In genomic region chr19:18328340-18329034, GRCh38 we compare ENCODE assay signal across 8 cellular contexts. TPM values are rescaled to one million over a fixed set of nuclear protein-coding genes. Genes with fewer than 3 reads are reported as not detected.
DNase-seq lines count a peak whose midpoint lies in the region; ATAC-seq and TF ChIP-seq lines count a peak whose summit lies in the region.

No MANE protein-coding gene starts in this region.

- peak overlapping the region; percentile 22 for H3K4me3 ChIP-seq in colonic mucosa

- H3K4me1 ChIP-seq in colonic mucosa, result peaks cover 14% of the 10 kb centered on the region

- H3K9me3 ChIP-seq in colonic mucosa, result no peaks in the 10 kb centered on the region

- DNase-seq in AG20443 (ENCODE audit: low spot score) (peak; percentile 97), NCI-H510A (lab: John Stamatoyannopoulos, UW) (peak; percentile 91), colonic mucosa (peak; percentile 97)
- peak; percentile 73 to 76 for DNase-seq in activated CD4-positive, alpha-beta T cell treated with anti-CD3 and anti-CD28 coated beads for 24 hours (ENCODE audit: low read depth in 2 of 2)
- peak; percentile 90 for DNase-seq in stimulated activated CD4-positive, alpha-beta T cell treated with anti-CD3 and anti-CD28 coated beads, Interleukin-1b, Interleukin-23, amount 100 ng/mL, for 48 hours

- H3K27ac ChIP-seq in colonic mucosa (peak overlapping the region; percentile 58), layer of hippocampus (ENCODE audit: low read depth, low read length) (peak overlapping the region; percentile 62)

- H3K27me3 ChIP-seq in colonic mucosa, result no peaks in the 10 kb centered on the region
- H3K27me3 ChIP-seq in layer of hippocampus (ENCODE audit: control insufficient read depth, insufficient read depth, low read length), result no peaks in the 10 kb centered on the region

- H3K9ac ChIP-seq in colonic mucosa (ENCODE audit: low read depth in 2 of 2, low read length in 2 of 2), result peak overlapping the region in 1 of 2 donors; percentile 77

- intact Hi-C loops in colonic mucosa (cut with DNase I), result no loop called here

- peak; percentile 93 for TF ChIP-seq CTCF in colonic mucosa (IDR thresholded peaks at IDR 0.05)

- H3K36me3 ChIP-seq in colonic mucosa, result no peaks in the 10 kb centered on the region

- peak; percentile 82 for ATAC-seq in GM19023 (IDR thresholded peaks at IDR 0.05; ENCODE audit: unreplicated experiment)
- peak; percentile 74 for ATAC-seq in HG03442 (IDR thresholded peaks at IDR 0.05; ENCODE audit: unreplicated experiment)

RNA-seq across cellular contexts. Expression of gene LSM4, which starts 5.6 kb away (rescaled TPM):
- 100 to 1,000 TPM; 128 to 308 TPM for total RNA-seq in colonic mucosa

RNA-seq across cellular contexts. Expression of gene PGPEP1, which starts 11.9 kb away (rescaled TPM):
- 10 to 100 TPM; 62.6 to 99.0 TPM for total RNA-seq in colonic mucosa

RNA-seq across cellular contexts. Expression of gene JUND, which starts 47.1 kb away (rescaled TPM):
- total RNA-seq in colonic mucosa, result 100 to 1,000 TPM; 177 to 418 TPM

RNA-seq across cellular contexts. Expression of gene IQCN, which starts 54.2 kb away (rescaled TPM):
- 1 to 10 TPM; 1.7 to 3.0 TPM for total RNA-seq in colonic mucosa

RNA-seq across cellular contexts. Expression of gene GDF15, which starts 57.5 kb away (rescaled TPM):
- 100 to 1,000 TPM; 120 to 159 TPM for total RNA-seq in colonic mucosa

Comparison
In these comparisons a context has a peak if more than half of its experiments do, and no peak if none do; other contexts are left out.
1. Peak in every context shown above with its lines: DNase-seq, ATAC-seq, H3K4me3 ChIP-seq and H3K27ac ChIP-seq.